In the genomic region with DNA sequence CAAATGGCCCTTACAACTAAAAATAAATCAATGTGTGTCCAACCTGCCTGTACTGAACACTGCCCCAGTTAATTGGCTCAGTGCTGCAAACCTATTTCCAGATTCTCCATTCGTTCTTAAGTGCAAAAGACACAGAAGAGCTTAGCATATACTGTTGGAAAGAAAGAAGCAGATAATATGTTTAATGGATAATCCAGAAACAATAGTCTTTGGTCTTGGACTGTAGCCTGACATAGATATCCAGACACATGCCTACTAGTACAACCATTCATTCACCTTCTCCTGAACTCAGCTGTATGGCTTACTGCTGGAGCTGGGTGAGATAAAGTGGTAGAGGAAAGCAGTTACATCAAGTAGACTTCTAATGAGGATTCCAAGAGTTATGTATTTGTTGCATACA, we compare ENCODE assay signal across 31 cellular contexts.
"Had no signal": no experiment of that assay in that cellular context is flagged by ENCODE, and none has a peak within 500 bp of the region (broad histone marks: within the 10 kb centered on the region; RNA-seq: fewer than 3 reads in every experiment).

No MANE protein-coding gene starts in this region.

- H3K4me1 Mint-ChIP-seq: activated CD4-positive, alpha-beta T cell treated with anti-CD3 and anti-CD28 coated beads, Interleukin-2, amount 10 ng/mL, durations not matched to agents 24 days and 14 days; activated naive CD4-positive, alpha-beta T cell treated with anti-CD3 and anti-CD28 coated beads, Interleukin-2, amount 50 U/mL, for 24 hours; activated naive CD8-positive, alpha-beta T cell treated with anti-CD3 and anti-CD28 coated beads, Interleukin-2, amount 10 ng/mL, durations not matched to agents 7 days and 5 days; activated T-helper 17 cell treated with anti-CD3 and anti-CD28 coated beads, Interleukin-2, amount 50 U/mL, for 72 hours had no signal

- H3K9me3 ChIP-seq: Peyer's patch, SJSA1, SK-N-SH had no signal

- H3K9me3 Mint-ChIP-seq: activated CD4-positive, alpha-beta T cell treated with anti-CD3 and anti-CD28 coated beads, Interleukin-2, amount 10 ng/mL, durations not matched to agents 24 days and 14 days; activated CD8-positive, alpha-beta T cell treated with anti-CD3 and anti-CD28 coated beads for 36 hours; activated naive CD4-positive, alpha-beta T cell treated with anti-CD3 and anti-CD28 coated beads, Interleukin-2, amount 50 U/mL, for 24 hours; activated T-cell treated with anti-CD3 and anti-CD28 coated beads, Interleukin-2, amount 50 U/mL, for 72 hours; activated T-helper 17 cell treated with anti-CD3 and anti-CD28 coated beads, Interleukin-2, amount 50 U/mL, for 72 hours; T-helper 1 cell treated with Interleukin-12 subunit alpha and Interleukin-12 subunit beta and Interleukin-4 antibody, amounts not matched to agents 30 μg/mL and 1 μg/mL, for 36 hours; T-helper 2 cell treated with Interferon-gamma antibody and Interleukin-4, amounts not matched to agents 5 μg/mL and 100 μg/mL, for 36 hours had no signal

- H3K36me3 Mint-ChIP-seq: activated naive CD4-positive, alpha-beta T cell treated with anti-CD3 and anti-CD28 coated beads, Interleukin-2, amount 50 U/mL, for 24 hours; activated naive CD8-positive, alpha-beta T cell treated with anti-CD3 and anti-CD28 coated beads, Interleukin-2, amount 10 ng/mL, durations not matched to agents 7 days and 5 days had no signal

- ATAC-seq: activated CD8-positive, alpha-beta T cell treated with anti-CD3 and anti-CD28 coated beads for 36 hours; activated T-cell treated with anti-CD3 and anti-CD28 coated beads, Interleukin-2, amount 50 U/mL, for 72 hours; activated T-helper 17 cell treated with anti-CD3 and anti-CD28 coated beads, Interleukin-2, amount 50 U/mL, for 72 hours; PC-3 had no signal

- FAIRE-seq: TTC549 had no signal

- DNase-seq: activated CD4-positive, alpha-beta T cell treated with anti-CD3 and anti-CD28 coated beads, Interleukin-2, amount 10 ng/mL, durations not matched to agents 24 days and 14 days; activated CD4-positive, alpha-beta T cell treated with anti-CD3 and anti-CD28 coated beads, Interleukin-2, amount 50 U/mL, for 4 hours; activated CD8-positive, alpha-beta T cell treated with anti-CD3 and anti-CD28 coated beads for 36 hours; activated effector memory CD4-positive, alpha-beta T cell treated with anti-CD3 and anti-CD28 coated beads, Interleukin-2, amount 50 U/mL, for 16 hours; activated naive CD4-positive, alpha-beta T cell treated with Interleukin-2 at 50 U/mL for 16 hours; activated naive CD8-positive, alpha-beta T cell treated with anti-CD3 and anti-CD28 coated beads, Interleukin-2, amount 10 ng/mL, durations not matched to agents 7 days and 5 days; activated T-cell treated with anti-CD3 and anti-CD28 coated beads, Interleukin-2, amount 50 U/mL, for 1 hour; activated T-cell treated with anti-CD3 and anti-CD28 coated beads, Interleukin-2, amount 50 U/mL, for 72 hours; NCI-H1105; NCI-H1417 treated with DMSO at 0.1 percent for 48 hours; NCI-H187 treated with DMSO at 0.1 percent for 48 hours; NCI-H2081; NCI-H2171 treated with DMSO at 0.1 percent for 48 hours; NCI-H2227 treated with DMSO at 0.1 percent for 48 hours; NCI-H446; NCI-H510A treated with DMSO at 0.1 percent for 48 hours; NCI-H69; NK-92 treated with Interleukin-12 subunit alpha and Interleukin-12 subunit beta, amount 100 ng/mL, for 24 hours; PC-3; Peyer's patch; RPMI8226; SHP77 treated with DMSO at 0.1 percent for 48 hours; SK-N-SH had no signal

- H3K4me3 ChIP-seq: cardiac muscle cell, Peyer's patch, SJSA1 had no signal

- H3K36me3 ChIP-seq: cardiac muscle cell, Peyer's patch, SJSA1 had no signal

- H3K27me3 ChIP-seq: cardiac muscle cell, Peyer's patch, SJSA1 had no signal

- H3K4me3 Mint-ChIP-seq: activated CD4-positive, alpha-beta T cell treated with anti-CD3 and anti-CD28 coated beads, Interleukin-2, amount 10 ng/mL, durations not matched to agents 24 days and 14 days; activated CD8-positive, alpha-beta T cell treated with anti-CD3 and anti-CD28 coated beads for 36 hours; activated naive CD4-positive, alpha-beta T cell treated with anti-CD3 and anti-CD28 coated beads, Interleukin-2, amount 50 U/mL, for 24 hours; activated naive CD8-positive, alpha-beta T cell treated with anti-CD3 and anti-CD28 coated beads, Interleukin-2, amount 10 ng/mL, durations not matched to agents 7 days and 5 days; activated T-cell treated with anti-CD3 and anti-CD28 coated beads, Interleukin-2, amount 50 U/mL, for 72 hours; activated T-helper 17 cell treated with anti-CD3 and anti-CD28 coated beads, Interleukin-2, amount 50 U/mL, for 72 hours; T-helper 1 cell treated with Interleukin-12 subunit alpha and Interleukin-12 subunit beta and Interleukin-4 antibody, amounts not matched to agents 30 μg/mL and 1 μg/mL, for 36 hours; T-helper 2 cell treated with Interferon-gamma antibody and Interleukin-4, amounts not matched to agents 5 μg/mL and 100 μg/mL, for 36 hours had no signal

- H3K27ac Mint-ChIP-seq: activated CD4-positive, alpha-beta T cell treated with anti-CD3 and anti-CD28 coated beads, Interleukin-2, amount 10 ng/mL, durations not matched to agents 24 days and 14 days; activated CD8-positive, alpha-beta T cell treated with anti-CD3 and anti-CD28 coated beads for 36 hours; activated naive CD4-positive, alpha-beta T cell treated with anti-CD3 and anti-CD28 coated beads, Interleukin-2, amount 50 U/mL, for 24 hours; activated naive CD8-positive, alpha-beta T cell treated with anti-CD3 and anti-CD28 coated beads, Interleukin-2, amount 10 ng/mL, durations not matched to agents 7 days and 5 days; activated T-cell treated with anti-CD3 and anti-CD28 coated beads, Interleukin-2, amount 50 U/mL, for 72 hours; activated T-helper 17 cell treated with anti-CD3 and anti-CD28 coated beads, Interleukin-2, amount 50 U/mL, for 72 hours; T-helper 1 cell treated with Interleukin-12 subunit alpha and Interleukin-12 subunit beta and Interleukin-4 antibody, amounts not matched to agents 30 μg/mL and 1 μg/mL, for 36 hours; T-helper 2 cell treated with Interferon-gamma antibody and Interleukin-4, amounts not matched to agents 5 μg/mL and 100 μg/mL, for 36 hours had no signal

- H3K4me2 ChIP-seq: KMS-11, SK-N-SH had no signal

- H3K4me1 ChIP-seq: Peyer's patch had no signal

- H3K27me3 Mint-ChIP-seq: activated CD4-positive, alpha-beta T cell treated with anti-CD3 and anti-CD28 coated beads, Interleukin-2, amount 10 ng/mL, durations not matched to agents 24 days and 14 days; activated naive CD4-positive, alpha-beta T cell treated with anti-CD3 and anti-CD28 coated beads, Interleukin-2, amount 50 U/mL, for 24 hours; activated naive CD8-positive, alpha-beta T cell treated with anti-CD3 and anti-CD28 coated beads, Interleukin-2, amount 10 ng/mL, durations not matched to agents 7 days and 5 days had no signal

- H3K27ac ChIP-seq: cardiac muscle cell, KMS-11, Peyer's patch had no signal
